In genomic region chr10:33074443-33074842, GRCh38 we compare ENCODE assay signal across 20 cellular contexts.
"Had no signal": no experiment of that assay in that cellular context is flagged by ENCODE, and none has a peak within 500 bp of the region (broad histone marks: within the 10 kb centered on the region; RNA-seq: fewer than 3 reads in every experiment).

No MANE protein-coding gene starts in this region.

- H3K4me3 Mint-ChIP-seq: activated B cell treated with CpG ODN at 0.5 μM for 24 hours; activated CD4-positive, alpha-beta memory T cell treated with anti-CD3 and anti-CD28 coated beads, Interleukin-2, amount 10 ng/mL, durations not matched to agents 7 days and 5 days; activated CD8-positive, alpha-beta memory T cell treated with anti-CD3 and anti-CD28 coated beads, Interleukin-2, amount 10 ng/mL, durations not matched to agents 7 days and 5 days; activated naive CD8-positive, alpha-beta T cell; endodermal cell; memory B cell; naive thymus-derived CD8-positive, alpha-beta T cell; stimulated activated naive B cell treated with anti-CD40 and anti-IgM and Interleukin-4, amounts not matched to agents 10 μg/mL and 1 μg/mL and 100 μg/mL, for 72 hours had no signal

- H3K9me3 ChIP-seq: mucosa of descending colon, thyroid gland had no signal

- H3K27ac Mint-ChIP-seq: activated B cell treated with CpG ODN at 0.5 μM for 24 hours; activated CD4-positive, alpha-beta memory T cell treated with anti-CD3 and anti-CD28 coated beads, Interleukin-2, amount 10 ng/mL, durations not matched to agents 7 days and 5 days; activated CD8-positive, alpha-beta memory T cell treated with anti-CD3 and anti-CD28 coated beads, Interleukin-2, amount 10 ng/mL, durations not matched to agents 7 days and 5 days; activated naive CD8-positive, alpha-beta T cell; endodermal cell; memory B cell; naive thymus-derived CD8-positive, alpha-beta T cell; stimulated activated naive B cell treated with anti-CD40 and anti-IgM and Interleukin-4, amounts not matched to agents 10 μg/mL and 1 μg/mL and 100 μg/mL, for 72 hours had no signal

- H3K36me3 Mint-ChIP-seq: activated CD8-positive, alpha-beta memory T cell treated with anti-CD3 and anti-CD28 coated beads, Interleukin-2, amount 10 ng/mL, durations not matched to agents 7 days and 5 days; activated naive CD8-positive, alpha-beta T cell had no signal

- H3K27ac ChIP-seq: cardiac muscle cell, epithelial cell of prostate, thyroid gland had no signal

- H3K27me3 Mint-ChIP-seq: activated B cell treated with CpG ODN at 0.5 μM for 24 hours; activated CD4-positive, alpha-beta memory T cell treated with anti-CD3 and anti-CD28 coated beads, Interleukin-2, amount 10 ng/mL, durations not matched to agents 7 days and 5 days; activated CD8-positive, alpha-beta memory T cell treated with anti-CD3 and anti-CD28 coated beads, Interleukin-2, amount 10 ng/mL, durations not matched to agents 7 days and 5 days; activated naive CD8-positive, alpha-beta T cell; memory B cell had no signal

- H3K36me3 ChIP-seq: cardiac muscle cell, thyroid gland had no signal

- H3K4me1 ChIP-seq: thyroid gland had no signal

- DNase-seq: activated B cell treated with CpG ODN at 0.5 μM for 24 hours; activated CD4-positive, alpha-beta memory T cell treated with anti-CD3 and anti-CD28 coated beads, Interleukin-2, amount 10 ng/mL, durations not matched to agents 7 days and 5 days; activated CD4-positive, alpha-beta T cell treated with anti-CD3 and anti-CD28 coated beads for 4 hours; activated CD8-positive, alpha-beta memory T cell treated with anti-CD3 and anti-CD28 coated beads, Interleukin-2, amount 10 ng/mL, durations not matched to agents 7 days and 5 days; amniotic stem cell; endodermal cell; head of caudate nucleus; mucosa of descending colon; naive thymus-derived CD8-positive, alpha-beta T cell; retina; stimulated activated naive B cell treated with anti-CD40 and anti-IgM and Interleukin-4, amounts not matched to agents 10 μg/mL and 1 μg/mL and 100 μg/mL, for 72 hours; T-helper 1 cell; T-helper 9 cell; thyroid gland had no signal

- H3K4me3 ChIP-seq: cardiac muscle cell, mucosa of descending colon, thyroid gland had no signal

- FAIRE-seq: colon, frontal cortex had no signal

- H3K27me3 ChIP-seq: cardiac muscle cell, thyroid gland had no signal

- ATAC-seq: activated CD8-positive, alpha-beta memory T cell treated with anti-CD3 and anti-CD28 coated beads, Interleukin-2, amount 10 ng/mL, durations not matched to agents 7 days and 5 days; mucosa of descending colon; naive thymus-derived CD8-positive, alpha-beta T cell; stimulated activated naive B cell treated with anti-CD40 and anti-IgM and Interleukin-4, amounts not matched to agents 10 μg/mL and 1 μg/mL and 100 μg/mL, for 72 hours had no signal

- H3K9me3 Mint-ChIP-seq: activated B cell treated with CpG ODN at 0.5 μM for 24 hours had no signal

- H3K4me1 Mint-ChIP-seq: activated B cell treated with CpG ODN at 0.5 μM for 24 hours; activated CD8-positive, alpha-beta memory T cell treated with anti-CD3 and anti-CD28 coated beads, Interleukin-2, amount 10 ng/mL, durations not matched to agents 7 days and 5 days; stimulated activated naive B cell treated with anti-CD40 and anti-IgM and Interleukin-4, amounts not matched to agents 10 μg/mL and 1 μg/mL and 100 μg/mL, for 72 hours had no signal
